Comparison of ENCODE assay signal across 11 cellular contexts in the genomic region with DNA sequence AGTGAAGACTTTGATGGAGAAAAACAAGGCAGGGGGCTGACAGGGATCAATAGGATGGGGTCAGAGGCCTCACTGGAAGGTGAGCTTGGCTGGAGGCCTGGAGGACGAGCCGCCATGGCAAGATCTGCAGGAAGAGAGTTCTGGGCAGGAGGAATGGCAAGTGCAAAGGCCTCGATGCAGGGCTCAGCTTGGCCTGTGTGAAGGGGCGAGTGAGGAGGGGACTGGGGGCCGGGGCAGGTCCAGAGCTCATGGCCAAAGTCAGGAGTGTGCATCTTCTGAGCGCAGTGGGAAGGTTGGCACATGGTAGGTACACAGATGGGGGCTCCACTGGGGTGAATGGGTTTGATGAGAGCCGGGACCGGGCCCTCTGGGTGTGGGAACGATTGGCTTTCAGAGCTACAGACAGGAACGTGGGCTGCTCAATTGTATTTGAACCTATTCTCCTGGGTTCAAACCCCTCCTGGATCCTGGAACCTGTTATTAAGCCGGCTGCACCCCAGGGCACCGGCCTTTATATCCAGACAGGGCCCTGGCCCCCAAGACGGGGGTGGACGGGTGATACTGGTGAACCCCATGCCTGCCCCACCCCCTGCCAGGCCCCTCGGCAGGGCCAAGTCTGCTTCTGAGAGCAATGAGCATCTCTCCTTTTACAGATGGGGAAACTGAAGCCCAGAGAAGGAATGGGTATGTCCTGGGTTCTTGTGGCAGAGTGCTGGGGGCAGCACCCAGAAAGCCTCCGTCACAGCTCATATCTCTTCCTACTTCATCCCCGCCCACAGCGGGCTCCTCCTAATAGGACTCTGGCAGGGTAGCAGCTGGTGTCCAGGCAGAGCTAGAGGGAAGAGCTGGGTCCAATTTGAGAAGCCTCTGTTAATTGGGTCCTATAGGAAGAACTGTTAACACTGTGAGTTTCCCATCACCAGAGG.
DNase-seq lines count a peak whose midpoint lies in the region; TF ChIP-seq lines count a peak whose summit lies in the region.
"Had no signal": no experiment of that assay in that cellular context is flagged by ENCODE, and none has a peak within 500 bp of the region (broad histone marks: within the 10 kb centered on the region; RNA-seq: fewer than 3 reads in every experiment).

No MANE protein-coding gene starts in this region.

- TF ChIP-seq POLR2A in ovary (IDR thresholded peaks at IDR 0.05), result no peak

- H3K4me1 ChIP-seq in fibroblast of lung (ENCODE audit: control insufficient read depth, extremely low read depth, insufficient read depth, low read length), result peaks cover 15% of the 10 kb centered on the region
- peaks cover 6% of the 10 kb centered on the region for H3K4me1 ChIP-seq in ovary (ENCODE audit: insufficient read depth)

- TF ChIP-seq CTCF in fibroblast of lung (conservative IDR thresholded peaks at IDR 0.05 in 1 of 2, IDR thresholded peaks at IDR 0.05 in 1 of 2; ENCODE audit: low read depth in 1 of 2, low read length in 2 of 2), result no peak
- TF ChIP-seq CTCF in ovary (IDR thresholded peaks at IDR 0.05), result no peak

- no peak overlapping the region for H2AFZ ChIP-seq in fibroblast of lung (ENCODE audit: low read length)
- H2AFZ ChIP-seq: parathyroid adenoma had no signal

- H3K9ac ChIP-seq in fibroblast of lung (ENCODE audit: insufficient read depth, low read length), result no peak overlapping the region
- H3K9ac ChIP-seq: parathyroid adenoma had no signal

- TF ChIP-seq EP300 in ovary (IDR thresholded peaks at IDR 0.05), result no peak

- intact Hi-C loops in ovary (cut with DNase I), result no loop called here

- no peak overlapping the region for H3K4me2 ChIP-seq in fibroblast of lung (ENCODE audit: extremely low read depth, insufficient read depth, low read length)

- no peaks in the 10 kb centered on the region for H3K9me3 ChIP-seq in fibroblast of lung (ENCODE audit: control insufficient read depth, insufficient read depth, low read depth, low read length)
- H3K9me3 ChIP-seq in ovary, result no peaks in the 10 kb centered on the region
- H3K9me3 ChIP-seq: SJSA1 had no signal

- H4K20me1 ChIP-seq in fibroblast of lung (ENCODE audit: control insufficient read depth, extremely low read depth, insufficient read depth, low read length), result no peaks in the 10 kb centered on the region

- H3K27me3 ChIP-seq in fibroblast of lung (ENCODE audit: control insufficient read depth, insufficient read depth, low read length) (no peaks in the 10 kb centered on the region), ovary (no peaks in the 10 kb centered on the region)
- H3K27me3 ChIP-seq: SJSA1 had no signal

- H3K79me2 ChIP-seq in fibroblast of lung (ENCODE audit: control insufficient read depth, insufficient read depth, low read length), result no peaks in the 10 kb centered on the region
- H3K79me2 ChIP-seq: parathyroid adenoma had no signal

- H3K36me3 ChIP-seq in fibroblast of lung (ENCODE audit: control insufficient read depth, insufficient read depth, low read length) (no peaks in the 10 kb centered on the region), ovary (no peaks in the 10 kb centered on the region)
- H3K36me3 ChIP-seq: SJSA1 had no signal

- WGBS in ovary, 3 donors, result 74 to 83% (median 81%) methylated on average over 18 of the region's 18 CpGs

- DNase-seq in AG20443 (ENCODE audit: low spot score) (peak; percentile 32), NCI-H69 (lab: John Stamatoyannopoulos, UW) (peak; percentile 64), fibroblast of lung (ENCODE audit: low read depth in 2 of 2) (peak in 1 of 2 donors; percentile 45), ovary (peak in 4 of 5 donors; percentile 59 to 78 (median 70)), mucosa of gallbladder (ENCODE audit: low spot score) (no peak), EL (no peak)
- no peak for DNase-seq in stimulated activated CD4-positive, alpha-beta T cell treated with anti-CD3 and anti-CD28 coated beads, Interleukin-15, amount 100 ng/mL, for 24 hours
- DNase-seq in stimulated activated CD4-positive, alpha-beta T cell treated with anti-CD3 and anti-CD28 coated beads, Interleukin-4, amount 100 ng/mL, for 24 hours, result no peak
- DNase-seq: activated CD8-positive, alpha-beta memory T cell treated with anti-CD3 and anti-CD28 coated beads for 24 hours had no signal

- H3K4me3 ChIP-seq in fibroblast of lung (replicated peaks in 1 of 4; ENCODE audit: control extremely low read depth in 1 of 4, insufficient read depth in 1 of 4, low read depth in 3 of 4, low read length in 4 of 4), result no peak overlapping the region
- no peak overlapping the region for H3K4me3 ChIP-seq in ovary
- H3K4me3 ChIP-seq: SJSA1 had no signal

- peak overlapping the region; percentile 29 for H3K27ac ChIP-seq in fibroblast of lung (ENCODE audit: insufficient read depth, low read length)
- H3K27ac ChIP-seq in ovary, result peak overlapping the region; percentile 67 to 88
- H3K27ac ChIP-seq: parathyroid adenoma, SJSA1 had no signal

Comparison
In these comparisons a context has a peak if more than half of its experiments do, and no peak if none do; other contexts are left out.
1. DNase-seq: peak in AG20443 (single experiment), NCI-H69 (single experiment) and ovary (4 of 5); none in stimulated activated CD4-positive, alpha-beta T cell treated with anti-CD3 and anti-CD28 coated beads, Interleukin-15, amount 100 ng/mL, for 24 hours (single experiment), stimulated activated CD4-positive, alpha-beta T cell treated with anti-CD3 and anti-CD28 coated beads, Interleukin-4, amount 100 ng/mL, for 24 hours (single experiment), mucosa of gallbladder (single experiment) and EL (single experiment).